In genomic region chr22:42418811-42419243, GRCh38 we compare ENCODE assay signal across 1 cellular context.
TF ChIP-seq lines count a peak whose summit lies in the region.

No MANE protein-coding gene starts in this region.

TF ChIP-seq in GM12878, 131 proteins besides CTCF, POLR2A, EP300 and RAD21 (continued from another document):
- TF ChIP-seq TCF12 (IDR thresholded peaks at IDR 0.05; ENCODE audit: low read depth, low read length): peak; percentile 49; the same call in 1 of the 2 replicates
